In genomic region chr12:40226652-40227051, GRCh38 we compare ENCODE assay signal across 8 cellular contexts. TPM values are rescaled to one million over a fixed set of nuclear protein-coding genes. Genes with fewer than 3 reads are reported as not detected.
DNase-seq lines count a peak whose midpoint lies in the region; ATAC-seq, FAIRE-seq and TF ChIP-seq lines count a peak whose summit lies in the region.

No MANE protein-coding gene starts in this region.

- no peaks in the 10 kb centered on the region for H3K9me1 ChIP-seq in K562 (ENCODE audit: control insufficient read depth, insufficient read depth, low read length)

- CTCF ChIA-PET in K562 (lab: Yijun Ruan, JAX; ENCODE audit: low intra/inter-chr PET ratio), result no interaction called here
- CTCF ChIA-PET in activated naive CD4-positive, alpha-beta T cell treated with anti-CD3 and anti-CD28 coated beads for 36 hours (lab: Charles Lee), result no interaction called here

- DNase-seq in K562 (ENCODE audit: extremely low read depth in 1 of 4, low spot score in 3 of 4) (peak in 2 of 4 experiments; percentile 7 to 42), mucosa of gallbladder (ENCODE audit: low spot score) (peak; percentile 54), globus pallidus (ENCODE audit: low spot score) (no peak), GM19238 (ENCODE audit: insufficient read length, low spot score) (no peak), NCI-H2196 (lab: John Stamatoyannopoulos, UW; ENCODE audit: unreplicated experiment) (no peak)
- no peak for DNase-seq in activated naive CD4-positive, alpha-beta T cell treated with anti-CD3 and anti-CD28 coated beads for 36 hours

- no peak for TF ChIP-seq CTCF in K562 (IDR thresholded peaks at IDR 0.05 in 2 of 3, conservative IDR thresholded peaks at IDR 0.05 in 1 of 3; ENCODE audit: insufficient read depth in 2 of 3, low read depth in 1 of 3, low read length in 3 of 3)

- H3K4me1 Mint-ChIP-seq in activated naive CD4-positive, alpha-beta T cell treated with anti-CD3 and anti-CD28 coated beads for 36 hours (ENCODE audit: low read depth), result peaks cover 11% of the 10 kb centered on the region

- H3K27me3 Mint-ChIP-seq in activated naive CD4-positive, alpha-beta T cell treated with anti-CD3 and anti-CD28 coated beads for 36 hours (ENCODE audit: low read depth), result peaks cover 49% of the 10 kb centered on the region

- H3K36me3 Mint-ChIP-seq in activated naive CD4-positive, alpha-beta T cell treated with anti-CD3 and anti-CD28 coated beads for 36 hours (ENCODE audit: low read depth), result no peaks in the 10 kb centered on the region

- H3K27ac ChIP-seq in BLaER1, result peak overlapping the region; percentile 99; the same call in 1 of the 2 replicates
- H3K27ac ChIP-seq in K562 (ENCODE audit: extremely low read depth, low read depth, low read length), result no peak overlapping the region

- no peak for TF ChIP-seq POLR2A in K562 (conservative IDR thresholded peaks at IDR 0.05)

- H3K27me3 ChIP-seq in BLaER1 (no peaks in the 10 kb centered on the region), K562 (ENCODE audit: control insufficient read depth in 2 of 2, insufficient read depth in 2 of 2, low read length in 2 of 2) (no peaks in the 10 kb centered on the region)

- BruUV-seq in K562 (replicated peaks; lab: Mats Ljungman, UMichigan), result no TSS peak

- H3K9me3 ChIP-seq in BLaER1 (no peaks in the 10 kb centered on the region; the same call in 1 of the 2 replicates), K562 (replicated peaks; ENCODE audit: control insufficient read depth, insufficient read depth, low read depth, low read length) (no peaks in the 10 kb centered on the region)

- POLR2A ChIA-PET in K562 (lab: Yijun Ruan, JAX), result no interaction called here

- ATAC-seq in HG03064 (IDR thresholded peaks at IDR 0.05; ENCODE audit: low read depth, unreplicated experiment) (peak; percentile 22), K562 (peak; percentile 68)

- H3K9me3 Mint-ChIP-seq in activated naive CD4-positive, alpha-beta T cell treated with anti-CD3 and anti-CD28 coated beads for 36 hours, result no peaks in the 10 kb centered on the region

- no peak overlapping the region for H2AFZ ChIP-seq in K562 (ENCODE audit: low read depth, low read length)

- TF ChIP-seq EP300 in K562 (IDR thresholded peaks at IDR 0.05; ENCODE audit: low read length), result no peak

- H3K36me3 ChIP-seq in BLaER1, result no peaks in the 10 kb centered on the region
- H3K36me3 ChIP-seq in K562 (ENCODE audit: control insufficient read depth, insufficient read depth, low read length), result no peaks in the 10 kb centered on the region

- no peaks in the 10 kb centered on the region for H3K79me2 ChIP-seq in K562 (ENCODE audit: control insufficient read depth, insufficient read depth, low read length)

- H4K20me1 ChIP-seq in BLaER1 (no peaks in the 10 kb centered on the region), K562 (replicated peaks; ENCODE audit: control insufficient read depth, insufficient read depth, low read length) (no peaks in the 10 kb centered on the region)

- in situ Hi-C loops in K562 (cut with MboI), result no loop called here

- peak; percentile 23 for FAIRE-seq in K562 (lab: Jason Lieb, UNC)

- WGBS in K562 (ENCODE audit: insufficient coverage, low coverage, missing lambda C conversion rate), result 3% methylated on average over 4 of the region's 4 CpGs

- no peak overlapping the region for H3K27ac Mint-ChIP-seq in activated naive CD4-positive, alpha-beta T cell treated with anti-CD3 and anti-CD28 coated beads for 36 hours

- TF ChIP-seq RAD21 in K562 (CRISPR knock-in tag; conservative IDR thresholded peaks at IDR 0.05 in 1 of 2, IDR thresholded peaks at IDR 0.05 in 1 of 2), result no peak

- H3K4me2 ChIP-seq in BLaER1 (peak overlapping the region; percentile 92), K562 (ENCODE audit: insufficient read depth, low read length) (no peak overlapping the region)

- H3K9ac ChIP-seq in BLaER1 (no peak overlapping the region), K562 (ENCODE audit: insufficient read depth in 1 of 2, low read depth in 2 of 2, low read length in 2 of 2) (no peak overlapping the region)

- no peak overlapping the region for H3K4me3 Mint-ChIP-seq in activated naive CD4-positive, alpha-beta T cell treated with anti-CD3 and anti-CD28 coated beads for 36 hours

- intact Hi-C loops in K562 (cut with micrococcal nuclease), result no loop called here
- intact Hi-C loops in activated naive CD4-positive, alpha-beta T cell treated with anti-CD3 and anti-CD28 coated beads for 36 hours (cut with micrococcal nuclease), result no loop called here

- peaks cover 42% of the 10 kb centered on the region for H3K4me1 ChIP-seq in BLaER1
- H3K4me1 ChIP-seq in K562 (replicated peaks in 1 of 2; ENCODE audit: control insufficient read depth in 2 of 2, insufficient read depth in 2 of 2, low read length in 2 of 2), result peaks cover 0 to 8% of the 10 kb centered on the region in 2 experiments; a peak in 1 of 5 replicates

- H3K4me3 ChIP-seq in BLaER1 (peak overlapping the region; percentile 6; the same call in 1 of the 2 replicates), K562 (no peak overlapping the region)

TF ChIP-seq in K562, 482 proteins besides CTCF, POLR2A, EP300 and RAD21:
- TF ChIP-seq EGR1 (conservative IDR thresholded peaks at IDR 0.05), result 0 out of 2 replicates have a peak, but pooled peaks have one; percentile 30
- TF ChIP-seq ARID1B (IDR thresholded peaks at IDR 0.05), result peak; percentile 34
- TF ChIP-seq TCF3 (CRISPR knock-in tag; IDR thresholded peaks at IDR 0.05), result peak; percentile 68
- peak; percentile 57 for TF ChIP-seq CBFA2T3 (IDR thresholded peaks at IDR 0.05)
- peak; percentile 30; the same call in 1 of the 2 replicates for TF ChIP-seq CBFA2T2 (conservative IDR thresholded peaks at IDR 0.05)
- TF ChIP-seq, protein P1, sequence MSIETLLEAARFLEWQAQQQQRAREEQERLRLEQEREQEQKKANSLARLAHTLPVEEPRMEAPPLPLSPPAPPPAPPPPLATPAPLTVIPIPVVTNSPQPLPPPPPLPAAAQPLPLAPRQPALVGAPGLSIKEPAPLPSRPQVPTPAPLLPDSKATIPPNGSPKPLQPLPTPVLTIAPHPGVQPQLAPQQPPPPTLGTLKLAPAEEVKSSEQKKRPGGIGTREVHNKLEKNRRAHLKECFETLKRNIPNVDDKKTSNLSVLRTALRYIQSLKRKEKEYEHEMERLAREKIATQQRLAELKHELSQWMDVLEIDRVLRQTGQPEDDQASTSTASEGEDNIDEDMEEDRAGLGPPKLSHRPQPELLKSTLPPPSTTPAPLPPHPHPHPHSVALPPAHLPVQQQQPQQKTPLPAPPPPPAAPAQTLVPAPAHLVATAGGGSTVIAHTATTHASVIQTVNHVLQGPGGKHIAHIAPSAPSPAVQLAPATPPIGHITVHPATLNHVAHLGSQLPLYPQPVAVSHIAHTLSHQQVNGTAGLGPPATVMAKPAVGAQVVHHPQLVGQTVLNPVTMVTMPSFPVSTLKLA (conservative IDR thresholded peaks at IDR 0.05), result no peak

RNA-seq across cellular contexts. Expression of gene LRRK2, which starts 1.9 kb away (rescaled TPM):
- 1.0 and 1.7 TPM in 2 replicates for total RNA-seq in K562 (2011; cell fraction: chromatin; rRNA removed; ENCODE audit: low replicate concordance)
- 0.26 and 0.33 TPM in 2 replicates for total RNA-seq in K562 (2011; cell fraction: nucleolus; rRNA removed)
- total RNA-seq in K562 (2011; cell fraction: nucleoplasm; rRNA removed), result 0.37 and 0.46 TPM in 2 replicates
- 0.08 and 0.32 TPM in 2 replicates for total RNA-seq in K562 (2014; rRNA removed)
- 0.19 and 0.25 TPM in 2 replicates for total RNA-seq in K562 (2014; rRNA removed; fragmentation: Illumina TruSeq; extraction: Trizol)
- 0.15 and 0.40 TPM in 2 replicates for total RNA-seq in K562 (2015; rRNA removed; fragmentation: Illumina TruSeq; extraction: Trizol)
- total RNA-seq in K562 (2021), result 0.58 and 0.89 TPM in 2 replicates
- polyA plus RNA-seq in K562 (2011; rRNA removed), result 0.03 and 0.45 TPM in 2 replicates
- 0.06 TPM in 1 of 2 replicates, not detected in the other for polyA plus RNA-seq in K562 (2011; cell fraction: cytosol; rRNA removed)
- polyA plus RNA-seq in K562 (2011; cell fraction: nucleus; rRNA removed), result 0.18 TPM in 1 of 2 replicates, not detected in the other
- polyA plus RNA-seq in K562 (2012), result 0.12 and 0.39 TPM in 2 replicates
- polyA plus RNA-seq in K562 (2014; fragmentation: Illumina TruSeq; extraction: Trizol), result 0.11 and 0.31 TPM in 2 replicates
- under 1 TPM; 0.03 to 0.13 TPM for polyA plus RNA-seq in K562 (2014; fragmentation: Nextera tagmentation; extraction: Ambion mirVana)
- polyA plus RNA-seq in K562 (2014; rRNA removed), result 0.08 and 0.15 TPM in 2 replicates
- polyA minus RNA-seq in K562 (2011; rRNA and poly(A)+ RNA removed), result 0.18 and 0.53 TPM in 2 replicates
- polyA minus RNA-seq in K562 (2011; cell fraction: cytosol; rRNA and poly(A)+ RNA removed), result 0.10 TPM in 1 of 2 replicates, not detected in the other
- polyA minus RNA-seq in K562 (2011; cell fraction: nucleus; rRNA and poly(A)+ RNA removed), result 0.22 and 0.40 TPM in 2 replicates
- 28.7 TPM for total RNA-seq in mucosa of gallbladder
- total RNA-seq in activated naive CD4-positive, alpha-beta T cell treated with anti-CD3 and anti-CD28 coated beads for 36 hours, result not detected

Comparison
In these comparisons a context has a peak if more than half of its experiments do, and no peak if none do; other contexts are left out.
1. RNA of gene LRRK2, which starts 1.9 kb away (total RNA-seq): 28.7 TPM in mucosa of gallbladder (single experiment); 0.08 to 1.7 TPM in K562 and not detected in activated naive CD4-positive, alpha-beta T cell treated with anti-CD3 and anti-CD28 coated beads for 36 hours; every median in the first group is over 10 times any median in the second.